ENCODE assay signal across 23 cellular contexts in genomic region chr4:98679738-98680137, GRCh38. TPM values are rescaled to one million over a fixed set of nuclear protein-coding genes. Genes with fewer than 3 reads are reported as not detected.
A peak's percentile ranks its signal among the peaks of the same experiment; 100 is the strongest.
DNase-seq lines count a peak whose midpoint lies in the region; ATAC-seq, FAIRE-seq and TF ChIP-seq lines count a peak whose summit lies in the region.
"Had no signal": no experiment of that assay in that cellular context is flagged by ENCODE, and none has a peak within 500 bp of the region (broad histone marks: within the 10 kb centered on the region; RNA-seq: fewer than 3 reads in every experiment).

No MANE protein-coding gene starts in this region.

- TF ChIP-seq CTCF in Panc1 (IDR thresholded peaks at IDR 0.05) (no peak), H1 (IDR thresholded peaks at IDR 0.05; ENCODE audit: control extremely low read depth in 1 of 3, insufficient read depth in 1 of 3, low read depth in 1 of 3, low read length in 3 of 3) (no peak), neural progenitor cell (IDR thresholded peaks at IDR 0.05) (no peak), suprapubic skin (IDR thresholded peaks at IDR 0.05) (no peak), sigmoid colon (IDR thresholded peaks at IDR 0.05) (no peak)

- H3K4me3 ChIP-seq in Panc1 (ENCODE audit: low read depth in 2 of 2, low read length in 2 of 2): no peak overlapping the region
- no peak overlapping the region for H3K4me3 ChIP-seq in H1 (ENCODE audit: extremely low read depth in 1 of 4, insufficient read depth in 2 of 4, low read depth in 3 of 4, low read length in 4 of 4)
- no peak overlapping the region for H3K4me3 ChIP-seq in neural progenitor cell
- no peak overlapping the region for H3K4me3 ChIP-seq in suprapubic skin
- H3K4me3 ChIP-seq in sigmoid colon: no peak overlapping the region
- H3K4me3 ChIP-seq: GM12878, GM23248 had no signal

- no peaks in the 10 kb centered on the region for H3K9me3 Mint-ChIP-seq in neural progenitor cell
- H3K9me3 Mint-ChIP-seq: CD8-positive, alpha-beta memory T cell; IgD-negative memory B cell had no signal

- H2BK12ac ChIP-seq in H1 (ENCODE audit: low read depth, low read length): no peak overlapping the region

- peaks cover 5% of the 10 kb centered on the region for H3K27me3 Mint-ChIP-seq in neural progenitor cell (ENCODE audit: insufficient read depth, low read depth)
- H3K27me3 Mint-ChIP-seq: CD4-positive, CD25-positive, alpha-beta regulatory T cell; CD8-positive, alpha-beta memory T cell; IgD-negative memory B cell had no signal

- no peak overlapping the region for H4K5ac ChIP-seq in H1 (ENCODE audit: insufficient read length, low read depth, low read length)

- no peak overlapping the region for H2AK5ac ChIP-seq in H1 (ENCODE audit: low read depth, low read length)

- no peak overlapping the region for H2BK20ac ChIP-seq in H1 (ENCODE audit: low read length)

- H3K18ac ChIP-seq in H1 (ENCODE audit: extremely low read depth, low read length): no peak overlapping the region

- H3K27me3 ChIP-seq in Panc1 (ENCODE audit: control insufficient read depth, insufficient read depth, low read length) (no peaks in the 10 kb centered on the region), H1 (replicated peaks in 1 of 4; ENCODE audit: control insufficient read depth in 3 of 4, extremely low read depth in 1 of 4, insufficient read depth in 3 of 4, low read length in 3 of 4) (no peaks in the 10 kb centered on the region; a peak in 1 of 7 replicates), neural progenitor cell (no peaks in the 10 kb centered on the region), suprapubic skin (no peaks in the 10 kb centered on the region), sigmoid colon (no peaks in the 10 kb centered on the region)

- H3K14ac ChIP-seq in H1 (ENCODE audit: insufficient read length): no peak overlapping the region

- no peak overlapping the region for H3K4me3 Mint-ChIP-seq in neural progenitor cell
- H3K4me3 Mint-ChIP-seq: CD4-positive, CD25-positive, alpha-beta regulatory T cell; CD8-positive, alpha-beta memory T cell; IgD-negative memory B cell had no signal

- H3K27ac ChIP-seq in Panc1 (ENCODE audit: low read length) (peak overlapping the region; percentile 61; the same call in 1 of the 2 replicates), H1 (ENCODE audit: low read depth, low read length) (no peak overlapping the region), neural progenitor cell (peak overlapping the region; percentile 75), suprapubic skin (no peak overlapping the region), sigmoid colon (no peak overlapping the region)
- H3K27ac ChIP-seq: GM23248 had no signal

- TF ChIP-seq RAD21 in H1 (IDR thresholded peaks at IDR 0.05 in 1 of 2, conservative IDR thresholded peaks at IDR 0.05 in 1 of 2; ENCODE audit: low read depth in 2 of 2, low read length in 2 of 2): peak in 1 of 2 experiments; percentile 13; a peak in 1 of 4 replicates

- no peaks in the 10 kb centered on the region for H3K23me2 ChIP-seq in H1 (ENCODE audit: low read depth, low read length)

- POLR2A ChIA-PET in Panc1 (lab: Charles Lee) (no interaction called here), H1 (lab: Charles Lee; ENCODE audit: partially characterized antibody) (no interaction called here)

- no peak for TF ChIP-seq POLR2A in H1 (IDR thresholded peaks at IDR 0.05; ENCODE audit: control extremely low read depth in 1 of 2, low read depth in 2 of 2, low read length in 2 of 2)
- TF ChIP-seq POLR2A in suprapubic skin (IDR thresholded peaks at IDR 0.05): no peak
- TF ChIP-seq POLR2A in sigmoid colon (IDR thresholded peaks at IDR 0.05): no peak

- no peaks in the 10 kb centered on the region for H4K20me1 ChIP-seq in H1 (replicated peaks in 1 of 2; ENCODE audit: control insufficient read depth in 1 of 2, insufficient read depth in 2 of 2, low read length in 2 of 2)
- H4K20me1 ChIP-seq in neural progenitor cell (ENCODE audit: low read depth): no peaks in the 10 kb centered on the region

- CTCF ChIA-PET in Panc1 (lab: Charles Lee) (interaction anchor here (0.6 kb wide), 1 partner anchor 315 kb away, joined by 3 read pairs; no protein-coding TSS in a partner anchor), H1 (lab: Charles Lee; ENCODE audit: partially characterized antibody) (interaction anchor here (1.2 to 1.7 kb wide), 2 partner anchors 8 to 119 kb away, joined by 3 to 5 read pairs; no protein-coding TSS in a partner anchor)

- no peaks in the 10 kb centered on the region for H3K36me3 ChIP-seq in Panc1 (ENCODE audit: control insufficient read depth, insufficient read depth, low read length)
- no peaks in the 10 kb centered on the region for H3K36me3 ChIP-seq in H1 (ENCODE audit: control insufficient read depth in 2 of 4, insufficient read depth in 4 of 4, low read length in 3 of 4)
- H3K36me3 ChIP-seq in neural progenitor cell: no peaks in the 10 kb centered on the region
- H3K36me3 ChIP-seq in suprapubic skin: no peaks in the 10 kb centered on the region
- H3K36me3 ChIP-seq in sigmoid colon: no peaks in the 10 kb centered on the region
- H3K36me3 ChIP-seq: BE2C had no signal

- no peaks in the 10 kb centered on the region for H3K79me2 ChIP-seq in H1 (ENCODE audit: control insufficient read depth in 1 of 2, insufficient read depth in 2 of 2, low read length in 2 of 2)
- no peaks in the 10 kb centered on the region for H3K79me2 ChIP-seq in neural progenitor cell (ENCODE audit: low read depth)

- H2AFZ ChIP-seq in H1 (ENCODE audit: low read length): peak overlapping the region; percentile 43
- H2AFZ ChIP-seq in neural progenitor cell (replicated peaks): peak overlapping the region; percentile 4
- H2AFZ ChIP-seq: GM23248 had no signal

- H3K4me2 ChIP-seq in H1 (ENCODE audit: insufficient read depth in 1 of 2, low read depth in 2 of 2, low read length in 2 of 2) (no peak overlapping the region), neural progenitor cell (no peak overlapping the region)

- DNase-seq in Panc1 (ENCODE audit: low read depth, low spot score) (no peak), H1 (ENCODE audit: low read depth in 1 of 2, low spot score in 2 of 2) (no peak), neural progenitor cell (ENCODE audit: low spot score) (peak; percentile 53), suprapubic skin (ENCODE audit: low spot score in 2 of 2) (no peak), sigmoid colon (no peak)
- DNase-seq: ACHN; BE2C; C1 segment of cervical spinal cord; CD4-positive, CD25-positive, alpha-beta regulatory T cell; CD8-positive, alpha-beta memory T cell; COR-L47; DMS 273 treated with DMSO at 0.1 percent for 48 hours; DMS79 treated with DMSO at 0.1 percent for 48 hours; GM23248; H7; Kasumi-1; KG1 had no signal

- in situ Hi-C loops in Panc1 (cut with HindIII; ENCODE audit: low pct_unique_long_range_greater_than_20kb, low sequenced_read_pairs): no loop called here

- TF ChIP-seq EP300 in H1 (IDR thresholded peaks at IDR 0.05; ENCODE audit: borderline replicate concordance in 1 of 2, low read depth in 2 of 2, low read length in 2 of 2) (no peak), suprapubic skin (IDR thresholded peaks at IDR 0.05) (no peak), sigmoid colon (IDR thresholded peaks at IDR 0.05) (no peak)

- H3K4me1 ChIP-seq in Panc1 (ENCODE audit: control insufficient read depth, insufficient read depth, low read length) (peaks cover 3% of the 10 kb centered on the region; the same call in 1 of the 2 replicates), H1 (replicated peaks in 1 of 4; ENCODE audit: control insufficient read depth in 3 of 4, insufficient read depth in 4 of 4, low read length in 3 of 4) (peaks cover 0 to 3% (median 1%) of the 10 kb centered on the region in 4 experiments; a peak in 2 of 7 replicates), neural progenitor cell (peaks cover 19% of the 10 kb centered on the region), suprapubic skin (no peaks in the 10 kb centered on the region), sigmoid colon (peaks cover 0 to 6% (median 0%) of the 10 kb centered on the region in 4 donors)
- H3K4me1 ChIP-seq: BE2C had no signal

- peak; percentile 55 for FAIRE-seq in H1 (lab: Jason Lieb, UNC)
- FAIRE-seq: A204.1, GM12878, GM19239, HTR-8/SVneo had no signal

- H3K9me3 ChIP-seq in Panc1 (ENCODE audit: control insufficient read depth, insufficient read depth, low read depth, low read length): no peaks in the 10 kb centered on the region
- no peaks in the 10 kb centered on the region for H3K9me3 ChIP-seq in H1 (ENCODE audit: insufficient read depth in 2 of 2, low read depth in 1 of 2, low read length in 1 of 2)
- no peaks in the 10 kb centered on the region for H3K9me3 ChIP-seq in neural progenitor cell (ENCODE audit: low read depth)
- no peaks in the 10 kb centered on the region for H3K9me3 ChIP-seq in suprapubic skin
- H3K9me3 ChIP-seq in sigmoid colon: no peaks in the 10 kb centered on the region
- H3K9me3 ChIP-seq: BE2C had no signal

- no peaks in the 10 kb centered on the region for H3K36me3 Mint-ChIP-seq in neural progenitor cell
- H3K36me3 Mint-ChIP-seq: CD4-positive, CD25-positive, alpha-beta regulatory T cell; IgD-negative memory B cell had no signal

- no peak overlapping the region for H4K91ac ChIP-seq in H1 (replicated peaks; ENCODE audit: insufficient read length, low read length)

- H3K79me1 ChIP-seq in H1 (ENCODE audit: low read depth, low read length): no peaks in the 10 kb centered on the region

- no peak overlapping the region for H3K4ac ChIP-seq in H1 (replicated peaks; ENCODE audit: insufficient read length, low read depth, low read length)

- ATAC-seq in Panc1 (no peak), GM19351 (IDR thresholded peaks at IDR 0.05; ENCODE audit: unreplicated experiment) (no peak)
- ATAC-seq: GM12878 had no signal

- no peak overlapping the region for H3K9ac ChIP-seq in H1 (replicated peaks in 1 of 4; ENCODE audit: extremely low read depth in 1 of 4, low read depth in 3 of 4, low read length in 3 of 4)
- H3K9ac ChIP-seq in neural progenitor cell: no peak overlapping the region
- H3K9ac ChIP-seq: GM23248 had no signal

- H3K23ac ChIP-seq in H1 (ENCODE audit: insufficient read length): no peak overlapping the region

- H3F3A ChIP-seq in neural progenitor cell (ENCODE audit: low read depth): peaks cover 11% of the 10 kb centered on the region

- peaks cover 15% of the 10 kb centered on the region for H3K4me1 Mint-ChIP-seq in neural progenitor cell

- H2BK120ac ChIP-seq in H1 (replicated peaks; ENCODE audit: low read depth, low read length): no peak overlapping the region

- H3K27ac Mint-ChIP-seq in neural progenitor cell: no peak overlapping the region
- H3K27ac Mint-ChIP-seq: CD4-positive, CD25-positive, alpha-beta regulatory T cell had no signal

- no peak overlapping the region for H2BK5ac ChIP-seq in H1 (ENCODE audit: low read depth, low read length)

- BruUV-seq in Panc1 (replicated peaks; lab: Mats Ljungman, UMichigan): no TSS peak

- H3K56ac ChIP-seq in H1 (replicated peaks; ENCODE audit: insufficient read length, low read depth, low read length): no peak overlapping the region

- WGBS in H1 (ENCODE audit: extremely low coverage in 1 of 2, insufficient coverage in 1 of 2, insufficient read length in 1 of 2, insufficient replicate concordance in 2 of 2, low coverage in 1 of 2, low lambda C conversion rate in 2 of 2, missing lambda C conversion rate in 1 of 2), 2 experiments: 57% methylated on average over 4 of the region's 4 CpGs; no CpG with 5 or more reads in 1 of the 2 experiments
- WGBS in suprapubic skin: 67% methylated on average over 4 of the region's 4 CpGs
- WGBS in sigmoid colon, 2 donors: 69 to 83% methylated on average over 4 of the region's 4 CpGs

- intact Hi-C loops in Panc1 (cut with micrococcal nuclease; ENCODE audit: unreplicated experiment) (no loop called here), sigmoid colon (cut with DNase I) (no loop called here)

- no peak overlapping the region for H2BK15ac ChIP-seq in H1 (ENCODE audit: low read length)

- no peak overlapping the region for H4K8ac ChIP-seq in H1 (ENCODE audit: extremely low read depth, insufficient read depth, low read length)

RNA-seq across cellular contexts. Expression of gene TSPAN5, which starts 21.3 kb away (rescaled TPM):
- total RNA-seq in Panc1 (2021; ENCODE audit: unreplicated experiment) (61.9 TPM), neural progenitor cell (ENCODE audit: low replicate concordance) (31.7 and 34.9 TPM in 2 replicates), suprapubic skin (10 to 100 TPM; 14.5 to 33.4 (median 17.0) TPM), sigmoid colon (10 to 100 TPM; 11.2 to 18.6 (median 13.5) TPM)
- polyA plus RNA-seq in Panc1 (2012; ENCODE audit: insufficient read length): 45.8 TPM
- 20.9 and 21.2 TPM in 2 replicates for total RNA-seq in H1 (2021; fragmentation: NEBNext Ultra II Directional; extraction: Animal tissue kit (Norgen Biotek cat#: 25700))
- polyA plus RNA-seq in H1 (2011; rRNA removed) (13.1 and 17.6 TPM in 2 replicates), sigmoid colon (1 to 10 TPM; 1.2 to 4.4 (median 1.8) TPM)
- polyA plus RNA-seq in H1 (2011; cell fraction: cytosol; rRNA removed): 17.2 TPM
- polyA plus RNA-seq in H1 (2011; cell fraction: nucleus; rRNA removed): 10.6 TPM
- polyA plus RNA-seq in H1 (2012, experiment 1 of 2): 13.0 to 16.3 TPM (median 14.4 TPM) in 4 replicates
- 9.0 TPM for polyA plus RNA-seq in H1 (2012, experiment 2 of 2)
- 18.1 TPM for polyA plus RNA-seq in H1 (2013, experiment 1 of 2)
- polyA plus RNA-seq in H1 (2013, experiment 2 of 2): 24.4 TPM
- 21.1 and 28.0 TPM in 2 replicates for polyA minus RNA-seq in H1 (2011; rRNA and poly(A)+ RNA removed)
- polyA minus RNA-seq in H1 (2011; cell fraction: cytosol; rRNA and poly(A)+ RNA removed): 12.2 TPM
- 16.1 TPM for polyA minus RNA-seq in H1 (2011; cell fraction: nucleus; rRNA and poly(A)+ RNA removed)

Comparison
In these comparisons a context has a peak if more than half of its experiments do, and no peak if none do; other contexts are left out.
1. H3K27ac ChIP-seq: peak in Panc1 (single experiment) and neural progenitor cell (single experiment); none in H1 (single experiment), suprapubic skin (single experiment) and sigmoid colon (0 of 4).